1 cellular context compared by ENCODE assay signal in genomic region chr9:22008662-22009562, GRCh38.
TF ChIP-seq lines count a peak whose summit lies in the region.

TSS of gene CDKN2B (minus strand) at chr9:22009305. CDS start at chr9:22008953, 352 bp downstream.

TF ChIP-seq in HEK293, 187 proteins besides CTCF, POLR2A, EP300 and RAD21 (continued from another document):
- TF ChIP-seq ZBTB11 (tag by site-specific recombination; conservative IDR thresholded peaks at IDR 0.05; ENCODE audit: low read depth) = no peak
- TF ChIP-seq GLI2 (tag by site-specific recombination; IDR thresholded peaks at IDR 0.05; ENCODE audit: borderline replicate concordance, low read depth) = no peak
- no peak for TF ChIP-seq ZBTB44 (tag by site-specific recombination; IDR thresholded peaks at IDR 0.05)
- no peak for TF ChIP-seq OVOL3 (tag by site-specific recombination; IDR thresholded peaks at IDR 0.05)
- no peak for TF ChIP-seq ZNF549 (tag by site-specific recombination; IDR thresholded peaks at IDR 0.05)
- no peak for TF ChIP-seq ZNF610 (tag by site-specific recombination; IDR thresholded peaks at IDR 0.05; ENCODE audit: borderline replicate concordance)
- TF ChIP-seq ZNF350 (tag by site-specific recombination; IDR thresholded peaks at IDR 0.05) = no peak
- peak; percentile 80 for TF ChIP-seq HOXD13 (CRISPR knock-in tag; IDR thresholded peaks at IDR 0.05; ENCODE audit: borderline replicate concordance)
- TF ChIP-seq ZFP41 (tag by site-specific recombination; IDR thresholded peaks at IDR 0.05; ENCODE audit: borderline replicate concordance) = no peak
- peak; percentile 91 for TF ChIP-seq PATZ1 (tag by site-specific recombination; IDR thresholded peaks at IDR 0.05)
- TF ChIP-seq ZNF514 (tag by site-specific recombination; IDR thresholded peaks at IDR 0.05) = no peak
- no peak for TF ChIP-seq ZNF248 (tag by site-specific recombination; IDR thresholded peaks at IDR 0.05)
- no peak for TF ChIP-seq ZNF112 (tag by site-specific recombination; IDR thresholded peaks at IDR 0.05)
- no peak for TF ChIP-seq ZNF174 (tag by site-specific recombination; IDR thresholded peaks at IDR 0.05)
- TF ChIP-seq KLF8 (tag by site-specific recombination; IDR thresholded peaks at IDR 0.05) = peak; percentile 30
- no peak for TF ChIP-seq ZNF266 (tag by site-specific recombination; IDR thresholded peaks at IDR 0.05; ENCODE audit: low read depth)
- TF ChIP-seq ZNF140 (tag by site-specific recombination; IDR thresholded peaks at IDR 0.05) = no peak
- no peak for TF ChIP-seq ZNF658 (tag by site-specific recombination; IDR thresholded peaks at IDR 0.05)
- TF ChIP-seq ZNF366 (tag by site-specific recombination; conservative IDR thresholded peaks at IDR 0.05) = peak; percentile 79
- TF ChIP-seq ZNF433 (tag by site-specific recombination; IDR thresholded peaks at IDR 0.05; ENCODE audit: low read depth) = no peak
- peak; percentile 30; the same call in 1 of the 2 replicates for TF ChIP-seq REPIN1 (tag by site-specific recombination; IDR thresholded peaks at IDR 0.05; ENCODE audit: low read depth)
- TF ChIP-seq ZBTB6 (tag by site-specific recombination; IDR thresholded peaks at IDR 0.05) = no peak
- TF ChIP-seq TCF7L2 (IDR thresholded peaks at IDR 0.05; ENCODE audit: borderline replicate concordance, low read depth, low read length) = no peak
- no peak for TF ChIP-seq SALL2 (tag by site-specific recombination; IDR thresholded peaks at IDR 0.05; ENCODE audit: borderline replicate concordance)
- TF ChIP-seq ZNF76 (tag by site-specific recombination; IDR thresholded peaks at IDR 0.05; ENCODE audit: borderline replicate concordance, low read depth) = peak; percentile 86
- TF ChIP-seq ZNF114 (tag by site-specific recombination; IDR thresholded peaks at IDR 0.05) = no peak
- TF ChIP-seq ZXDB (tag by site-specific recombination; IDR thresholded peaks at IDR 0.05) = peak; percentile 74
- no peak for TF ChIP-seq HOXA7 (CRISPR knock-in tag; IDR thresholded peaks at IDR 0.05; ENCODE audit: borderline replicate concordance)
- 0 out of 2 replicates have a peak, but pooled peaks have one; percentile 41 for TF ChIP-seq ZNF449 (tag by site-specific recombination; IDR thresholded peaks at IDR 0.05)
- TF ChIP-seq ZNF280D (tag by site-specific recombination; IDR thresholded peaks at IDR 0.05) = no peak
- TF ChIP-seq ZNF48 (tag by site-specific recombination; IDR thresholded peaks at IDR 0.05) = no peak
- no peak for TF ChIP-seq ZBTB1 (tag by site-specific recombination; IDR thresholded peaks at IDR 0.05)
- TF ChIP-seq ZNF600 (tag by site-specific recombination; IDR thresholded peaks at IDR 0.05) = peak; percentile 90
- no peak for TF ChIP-seq ZNF155 (tag by site-specific recombination; IDR thresholded peaks at IDR 0.05)
- TF ChIP-seq ZNF404 (tag by site-specific recombination; IDR thresholded peaks at IDR 0.05) = no peak
- no peak; the same call in 1 of the 2 replicates for TF ChIP-seq YY1 (tag by site-specific recombination; IDR thresholded peaks at IDR 0.05)
- TF ChIP-seq ZNF624 (tag by site-specific recombination; IDR thresholded peaks at IDR 0.05) = no peak
- TF ChIP-seq PRDM2 (tag by site-specific recombination; IDR thresholded peaks at IDR 0.05; ENCODE audit: borderline replicate concordance) = no peak
- TF ChIP-seq ZNF529 (tag by site-specific recombination; IDR thresholded peaks at IDR 0.05; ENCODE audit: insufficient replicate concordance) = no peak
- no peak for TF ChIP-seq SCRT2 (tag by site-specific recombination; IDR thresholded peaks at IDR 0.05)
TF ChIP-seq in HEK293: peak in this region for 56.
